Comparison of ENCODE assay signal across 18 cellular contexts in the genomic region with DNA sequence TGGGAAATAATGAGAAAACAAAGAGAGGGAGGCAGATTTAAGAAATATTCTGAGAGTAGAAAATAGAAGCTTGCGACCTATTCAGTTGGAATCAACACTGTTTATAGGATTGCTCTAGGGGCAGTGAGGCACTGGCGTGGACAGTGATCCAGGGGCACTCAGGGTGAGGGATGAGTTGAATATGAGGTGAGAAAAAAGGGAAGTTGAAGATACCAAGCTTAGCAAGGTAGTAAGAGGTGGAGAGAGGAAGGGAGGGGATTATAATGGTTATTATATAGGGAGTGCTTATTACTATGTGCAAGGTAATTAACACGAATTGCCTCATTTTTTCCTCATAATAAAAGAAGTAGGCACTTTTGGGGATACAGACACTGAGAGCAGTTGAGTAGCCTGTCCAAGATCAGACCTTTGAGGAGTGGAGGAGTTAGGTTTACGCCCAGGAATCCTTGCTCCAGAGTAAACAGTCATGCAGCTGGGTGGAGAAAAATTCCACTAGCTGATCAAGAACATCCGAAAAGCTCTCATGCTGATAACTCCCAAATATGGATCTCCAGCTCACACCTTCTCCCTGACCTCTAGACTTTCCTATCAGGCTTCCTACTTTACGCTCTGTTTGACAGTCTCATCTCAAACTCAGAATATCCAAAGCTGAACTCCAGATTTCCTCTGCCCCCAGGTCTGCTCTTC. TPM values are rescaled to one million over a fixed set of nuclear protein-coding genes. Genes with fewer than 3 reads are reported as not detected.
DNase-seq lines count a peak whose midpoint lies in the region; TF ChIP-seq lines count a peak whose summit lies in the region.
"Had no signal": no experiment of that assay in that cellular context is flagged by ENCODE, and none has a peak within 500 bp of the region (broad histone marks: within the 10 kb centered on the region; RNA-seq: fewer than 3 reads in every experiment).

No MANE protein-coding gene starts in this region.

- peaks cover 32 to 49% (median 38%) of the 10 kb centered on the region in 4 donors for H3K4me1 Mint-ChIP-seq in CD4-positive, alpha-beta memory T cell
- H3K4me1 Mint-ChIP-seq in dendritic cell treated with granulocyte-macrophage colony-stimulating factor and Interleukin-4, amounts not matched to agents 40 ng/mL and 50 ng/mL, for 4 days (ENCODE audit: low read depth), result peaks cover 53% of the 10 kb centered on the region
- H3K4me1 Mint-ChIP-seq in nephron, result peaks cover 17% of the 10 kb centered on the region

- TF ChIP-seq CTCF in nephron (IDR thresholded peaks at IDR 0.05; ENCODE audit: unreplicated experiment in 3 of 3), result no peak

- no peak for DNase-seq in CD4-positive, alpha-beta memory T cell
- peak; percentile 44 for DNase-seq in KBM-7
- no peak for DNase-seq in foreskin melanocyte
- no peak for DNase-seq in DMS 273 (lab: John Stamatoyannopoulos, UW; ENCODE audit: unreplicated experiment)
- DNase-seq in stimulated activated naive CD4-positive, alpha-beta T cell treated with Interleukin-2 at 50 U/mL for 16 hours (lab: John Stamatoyannopoulos, UW), result no peak
- DNase-seq in stimulated activated CD4-positive, alpha-beta T cell treated with anti-CD3 and anti-CD28 coated beads, Interleukin-15, amount 100 ng/mL, for 24 hours, result no peak
- DNase-seq: activated T-cell treated with anti-CD3 and anti-CD28 coated beads, Interleukin-2, amount 50 U/mL, for 48 hours; AML-193; DMS53; heart left ventricle; kidney; NCI-H146; NCI-H345; NK-92 treated with Interleukin-12 subunit alpha and Interleukin-12 subunit beta, amount 100 ng/mL, for 24 hours; SHP77 had no signal

- H3K4me3 ChIP-seq in CD4-positive, alpha-beta memory T cell (ENCODE audit: low read length in 2 of 2), result no peak overlapping the region
- H3K4me3 ChIP-seq: esophagus muscularis mucosa, heart left ventricle had no signal

- no peaks in the 10 kb centered on the region for H3K4me1 ChIP-seq in CD4-positive, alpha-beta memory T cell (ENCODE audit: insufficient read depth, low read length)

- no peak overlapping the region for H3K4me3 Mint-ChIP-seq in CD4-positive, alpha-beta memory T cell
- H3K4me3 Mint-ChIP-seq in dendritic cell treated with granulocyte-macrophage colony-stimulating factor and Interleukin-4, amounts not matched to agents 40 ng/mL and 50 ng/mL, for 4 days, result no peak overlapping the region
- H3K4me3 Mint-ChIP-seq in nephron, result no peak overlapping the region

- peaks cover 43% of the 10 kb centered on the region for H3K36me3 ChIP-seq in CD4-positive, alpha-beta memory T cell (ENCODE audit: insufficient read depth, low read length)

- H3K36me3 Mint-ChIP-seq in CD4-positive, alpha-beta memory T cell, result peaks cover 68 to 72% of the 10 kb centered on the region in 2 donors
- peaks cover 89% of the 10 kb centered on the region for H3K36me3 Mint-ChIP-seq in dendritic cell treated with granulocyte-macrophage colony-stimulating factor and Interleukin-4, amounts not matched to agents 40 ng/mL and 50 ng/mL, for 4 days (ENCODE audit: low read depth)
- peaks cover 56% of the 10 kb centered on the region for H3K36me3 Mint-ChIP-seq in nephron (ENCODE audit: low read depth)

- no peak overlapping the region for H3K27ac ChIP-seq in CD4-positive, alpha-beta memory T cell (ENCODE audit: low read depth, low read length)
- H3K27ac ChIP-seq: esophagus muscularis mucosa had no signal

- intact Hi-C loops in CD4-positive, alpha-beta memory T cell (cut with micrococcal nuclease), result no loop called here
- intact Hi-C loops in dendritic cell treated with granulocyte-macrophage colony-stimulating factor and Interleukin-4, amounts not matched to agents 40 ng/mL and 50 ng/mL, for 4 days (cut with micrococcal nuclease), result loop anchor here (10.0 kb wide), 1 partner anchor 51 kb away; no protein-coding TSS in a partner anchor

- H3K9me3 ChIP-seq in CD4-positive, alpha-beta memory T cell (ENCODE audit: control insufficient read depth in 1 of 2, low read length in 2 of 2), result no peaks in the 10 kb centered on the region
- H3K9me3 ChIP-seq: esophagus muscularis mucosa, heart left ventricle had no signal

- POLR2A ChIA-PET in CD4-positive, alpha-beta memory T cell (lab: Charles Lee; ENCODE audit: partially characterized antibody), result no interaction called here

- in situ Hi-C loops in KBM-7 (cut with MboI; ENCODE audit: low pct_unique_long_range_greater_than_20kb, low sequenced_read_pairs), result no loop called here

- no peaks in the 10 kb centered on the region for H3K27me3 ChIP-seq in CD4-positive, alpha-beta memory T cell (ENCODE audit: insufficient read depth, low read length)
- H3K27me3 ChIP-seq: esophagus muscularis mucosa, heart left ventricle had no signal

- no peaks in the 10 kb centered on the region for H3K9me3 Mint-ChIP-seq in CD4-positive, alpha-beta memory T cell
- H3K9me3 Mint-ChIP-seq in dendritic cell treated with granulocyte-macrophage colony-stimulating factor and Interleukin-4, amounts not matched to agents 40 ng/mL and 50 ng/mL, for 4 days, result no peaks in the 10 kb centered on the region
- no peaks in the 10 kb centered on the region for H3K9me3 Mint-ChIP-seq in nephron

- H3K27ac Mint-ChIP-seq in CD4-positive, alpha-beta memory T cell, result peak overlapping the region in 5 of 7 donors; percentile 36 to 78 (median 38)
- peak overlapping the region; percentile 10 for H3K27ac Mint-ChIP-seq in dendritic cell treated with granulocyte-macrophage colony-stimulating factor and Interleukin-4, amounts not matched to agents 40 ng/mL and 50 ng/mL, for 4 days
- H3K27ac Mint-ChIP-seq in nephron, result peak overlapping the region; percentile 0 to 63 (median 16)

- no peaks in the 10 kb centered on the region for H3K27me3 Mint-ChIP-seq in CD4-positive, alpha-beta memory T cell
- H3K27me3 Mint-ChIP-seq in dendritic cell treated with granulocyte-macrophage colony-stimulating factor and Interleukin-4, amounts not matched to agents 40 ng/mL and 50 ng/mL, for 4 days, result no peaks in the 10 kb centered on the region
- H3K27me3 Mint-ChIP-seq in nephron (ENCODE audit: low read depth), result no peaks in the 10 kb centered on the region

- CTCF ChIA-PET in CD4-positive, alpha-beta memory T cell (lab: Charles Lee; ENCODE audit: partially characterized antibody), result interaction anchor here (1.3 kb wide), 2 partner anchors 134 to 156 kb away, joined by 3 to 4 read pairs; partner anchors contain the start of gene RPL39L

RNA-seq across cellular contexts. Expression of gene ST6GAL1, which starts 53.2 kb away (rescaled TPM):
- total RNA-seq in CD4-positive, alpha-beta memory T cell, result 100 to 1,000 TPM; 222 to 232 TPM
- polyA plus RNA-seq in CD4-positive, alpha-beta memory T cell, result 100 to 1,000 TPM; 165 to 172 TPM
